Comparison of ENCODE assay signal across 22 cellular contexts in the genomic region with DNA sequence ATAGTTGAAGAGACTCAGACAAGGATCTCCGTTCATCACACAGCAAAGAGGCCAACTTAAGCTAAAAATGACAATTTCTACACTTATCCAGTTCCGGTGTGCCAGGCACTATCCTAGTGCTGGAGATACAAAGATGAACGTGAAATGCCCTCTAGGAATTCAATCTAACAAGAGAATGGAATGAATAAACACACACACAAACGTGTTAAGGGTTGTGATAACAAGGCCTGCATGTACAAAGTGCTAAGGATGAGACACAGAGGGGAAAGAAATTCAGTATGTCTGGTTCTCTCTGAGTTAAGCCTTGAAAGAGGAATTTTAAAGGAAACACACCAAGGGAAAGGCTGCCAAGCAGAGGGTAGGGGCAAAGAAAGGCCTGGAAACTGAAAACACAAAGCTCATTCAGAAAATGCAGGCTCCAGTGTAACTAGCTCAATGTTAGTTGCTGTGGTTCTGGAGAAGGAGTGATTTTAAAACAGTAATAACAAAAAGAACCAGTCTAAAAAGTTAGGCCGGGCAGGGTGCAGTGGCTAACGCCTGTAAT. TPM values are rescaled to one million over a fixed set of nuclear protein-coding genes. Genes with fewer than 3 reads are reported as not detected.
DNase-seq lines count a peak whose midpoint lies in the region; ATAC-seq and TF ChIP-seq lines count a peak whose summit lies in the region.
"Had no signal": no experiment of that assay in that cellular context is flagged by ENCODE, and none has a peak within 500 bp of the region (broad histone marks: within the 10 kb centered on the region; RNA-seq: fewer than 3 reads in every experiment).

No MANE protein-coding gene starts in this region.

- no peak for TF ChIP-seq CTCF in Caco-2 (IDR thresholded peaks at IDR 0.05; ENCODE audit: insufficient read depth in 1 of 2, low read depth in 1 of 2, low read length in 1 of 2, severe bottlenecking in 1 of 2, unreplicated experiment in 1 of 2)
- no peak for TF ChIP-seq CTCF in hepatocyte (IDR thresholded peaks at IDR 0.05; ENCODE audit: poor library complexity)

- WGBS in hepatocyte (ENCODE audit: low lambda C conversion rate, missing lambda C conversion rate) = 48% methylated on average over 6 of the region's 6 CpGs

- H3K36me3 Mint-ChIP-seq in Caco-2 (ENCODE audit: insufficient read depth, unreplicated experiment) = peaks cover 99% of the 10 kb centered on the region

- intact Hi-C loops in Caco-2 (cut with micrococcal nuclease; ENCODE audit: unreplicated experiment) = loop anchor here (10.0 kb wide), 1 partner anchor 158 kb away; the partner anchor contains the start of gene C11orf24

- peaks cover 85% of the 10 kb centered on the region for H3K79me2 ChIP-seq in hepatocyte

- H3K36me3 ChIP-seq in Caco-2 (ENCODE audit: control insufficient read depth, insufficient read depth, low read length) (0 out of 2 replicates have a peak, but pooled peaks cover 5% of the 10 kb centered on the region), hepatocyte (replicated peaks; ENCODE audit: insufficient read depth, low read depth) (no peaks in the 10 kb centered on the region)
- H3K36me3 ChIP-seq: brain microvascular endothelial cell, lower lobe of right lung, uterus had no signal

- H3K27ac Mint-ChIP-seq in Caco-2 (ENCODE audit: unreplicated experiment) = peak overlapping the region; percentile 12
- H3K27ac Mint-ChIP-seq: activated CD4-positive, alpha-beta T cell treated with anti-CD3 and anti-CD28 coated beads for 36 hours; activated naive CD4-positive, alpha-beta T cell treated with anti-CD3 and anti-CD28 coated beads, Interleukin-2, amount 50 U/mL, for 72 hours; activated T-cell treated with anti-CD3 and anti-CD28 coated beads, Interleukin-2, amount 50 U/mL, for 72 hours had no signal

- H3K4me3 ChIP-seq in Caco-2 (ENCODE audit: low read depth, low read length) (no peak overlapping the region), hepatocyte (no peak overlapping the region)
- H3K4me3 ChIP-seq: BLaER1, lower lobe of right lung, uterus had no signal

- peaks cover 68% of the 10 kb centered on the region for H4K20me1 ChIP-seq in hepatocyte (ENCODE audit: insufficient read depth, poor library complexity, severe bottlenecking)

- no peak for ATAC-seq in HG03139 (IDR thresholded peaks at IDR 0.05; ENCODE audit: unreplicated experiment)
- ATAC-seq in GM19395 (IDR thresholded peaks at IDR 0.05; ENCODE audit: unreplicated experiment) = no peak
- ATAC-seq: activated CD4-positive, alpha-beta T cell treated with anti-CD3 and anti-CD28 coated beads for 36 hours; activated naive CD4-positive, alpha-beta T cell treated with anti-CD3 and anti-CD28 coated beads, Interleukin-2, amount 50 U/mL, for 72 hours; activated T-cell treated with anti-CD3 and anti-CD28 coated beads, Interleukin-2, amount 50 U/mL, for 72 hours; HCT116; lower lobe of right lung had no signal

- no peak overlapping the region for H2AFZ ChIP-seq in hepatocyte

- POLR2A ChIA-PET in Caco-2 (lab: Charles Lee) = interaction anchor here (0.5 to 2.2 kb wide), 4 partner anchors 11 to 304 kb away, joined by 3 to 9 read pairs (median 6); no protein-coding TSS in a partner anchor

- peak overlapping the region; percentile 98 for H3K27ac ChIP-seq in hepatocyte
- H3K27ac ChIP-seq: BLaER1, brain microvascular endothelial cell, uterus had no signal

- H3K4me1 ChIP-seq in Caco-2 (peaks cover 39% of the 10 kb centered on the region), hepatocyte (ENCODE audit: insufficient read depth) (peaks cover 45% of the 10 kb centered on the region)
- H3K4me1 ChIP-seq: uterus had no signal

- H3K4me2 ChIP-seq in hepatocyte = peak overlapping the region; percentile 81

- H3K4me1 Mint-ChIP-seq in Caco-2 (ENCODE audit: low read depth, unreplicated experiment) = peaks cover 28% of the 10 kb centered on the region

- BruUV-seq in Caco-2 (replicated peaks; lab: Mats Ljungman, UMichigan) = no TSS peak

- no peaks in the 10 kb centered on the region for H3K9me2 ChIP-seq in hepatocyte (replicated peaks; ENCODE audit: insufficient read depth)

- CTCF ChIA-PET in Caco-2 (lab: Charles Lee) = interaction anchor here (0.6 kb wide), 1 partner anchor 95 kb away, joined by 4 read pairs; no protein-coding TSS in a partner anchor

- DNase-seq in Caco-2 (no peak), amniotic epithelial cell (ENCODE audit: low read depth) (peak; percentile 29), hepatocyte (ENCODE audit: low spot score) (no peak), pons (ENCODE audit: low spot score) (peak; percentile 80), AML-193 (lab: John Stamatoyannopoulos, UW) (no peak), NCI-H1417 treated with DMSO at 0.1 percent for 48 hours (lab: John Stamatoyannopoulos, UW) (no peak)
- DNase-seq: activated CD4-positive, alpha-beta T cell treated with anti-CD3 and anti-CD28 coated beads for 36 hours; activated T-cell treated with anti-CD3 and anti-CD28 coated beads, Interleukin-2, amount 50 U/mL, for 72 hours; brain microvascular endothelial cell; lower lobe of right lung; NCI-H1417; NCI-H526 treated with DMSO at 0.1 percent for 48 hours; stimulated activated CD4-positive, alpha-beta T cell treated with anti-CD3 and anti-CD28 coated beads, Interleukin-2, amount 100 ng/mL, for 24 hours; stimulated activated naive CD4-positive, alpha-beta T cell treated with Interleukin-2 at 50 U/mL for 16 hours; SW 1271; uterus had no signal

- H3K9me3 Mint-ChIP-seq in Caco-2 (ENCODE audit: unreplicated experiment) = no peaks in the 10 kb centered on the region
- H3K9me3 Mint-ChIP-seq: activated naive CD4-positive, alpha-beta T cell treated with anti-CD3 and anti-CD28 coated beads, Interleukin-2, amount 50 U/mL, for 72 hours; activated T-cell treated with anti-CD3 and anti-CD28 coated beads, Interleukin-2, amount 50 U/mL, for 72 hours; dendritic cell treated with granulocyte-macrophage colony-stimulating factor and Interleukin-4, amounts not matched to agents 40 ng/mL and 50 ng/mL, for 4 days had no signal

- H3K27me3 ChIP-seq in Caco-2 (replicated peaks; ENCODE audit: control insufficient read depth, insufficient read depth, low read length) (no peaks in the 10 kb centered on the region), hepatocyte (no peaks in the 10 kb centered on the region)
- H3K27me3 ChIP-seq: BLaER1, brain microvascular endothelial cell, uterus had no signal

- H3K4me3 Mint-ChIP-seq in Caco-2 (ENCODE audit: unreplicated experiment) = peak overlapping the region; percentile 34
- H3K4me3 Mint-ChIP-seq: activated CD4-positive, alpha-beta T cell treated with anti-CD3 and anti-CD28 coated beads for 36 hours; activated T-cell treated with anti-CD3 and anti-CD28 coated beads, Interleukin-2, amount 50 U/mL, for 72 hours; dendritic cell treated with granulocyte-macrophage colony-stimulating factor and Interleukin-4, amounts not matched to agents 40 ng/mL and 50 ng/mL, for 4 days had no signal

- H3K27me3 Mint-ChIP-seq in Caco-2 (ENCODE audit: insufficient read depth, unreplicated experiment) = no peaks in the 10 kb centered on the region
- H3K27me3 Mint-ChIP-seq: activated CD4-positive, alpha-beta T cell treated with anti-CD3 and anti-CD28 coated beads for 36 hours; dendritic cell treated with granulocyte-macrophage colony-stimulating factor and Interleukin-4, amounts not matched to agents 40 ng/mL and 50 ng/mL, for 4 days had no signal

- H3K9me3 ChIP-seq in Caco-2 (no peaks in the 10 kb centered on the region), hepatocyte (ENCODE audit: low read depth) (no peaks in the 10 kb centered on the region)
- H3K9me3 ChIP-seq: BLaER1, lower lobe of right lung, uterus had no signal

RNA-seq across cellular contexts. Expression of gene CHKA, which starts 4.2 kb away (rescaled TPM):
- total RNA-seq in Caco-2 (2022) (169 TPM in 2 replicates), hepatocyte (74.6 and 117 TPM in 2 replicates)
- polyA plus RNA-seq in hepatocyte = 70.0 and 76.7 TPM in 2 replicates

Comparison
In these comparisons a context has a peak if more than half of its experiments do, and no peak if none do; other contexts are left out.
1. DNase-seq: peak in amniotic epithelial cell (single experiment) and pons (single experiment); none in Caco-2 (0 of 2), hepatocyte (single experiment), AML-193 (0 of 2) and NCI-H1417 treated with DMSO at 0.1 percent for 48 hours (single experiment).